ENCODE assay signal across 14 cellular contexts in genomic region chr3:120113128-120114116, GRCh38. TPM values are rescaled to one million over a fixed set of nuclear protein-coding genes. Genes with fewer than 3 reads are reported as not detected.
DNase-seq lines count a peak whose midpoint lies in the region; ATAC-seq and TF ChIP-seq lines count a peak whose summit lies in the region.
"Had no signal": no experiment of that assay in that cellular context is flagged by ENCODE, and none has a peak within 500 bp of the region (broad histone marks: within the 10 kb centered on the region; RNA-seq: fewer than 3 reads in every experiment).

No MANE protein-coding gene starts in this region.

- no peaks in the 10 kb centered on the region for H3K36me3 ChIP-seq in MG63
- H3K36me3 ChIP-seq: BE2C had no signal

- peak overlapping the region; percentile 6 for H3K27ac Mint-ChIP-seq in chondrocyte (ENCODE audit: unreplicated experiment)
- H3K27ac Mint-ChIP-seq: activated B cell treated with CpG ODN at 0.5 μM for 24 hours had no signal

- H3K9me3 ChIP-seq in MG63: no peaks in the 10 kb centered on the region
- H3K9me3 ChIP-seq: BE2C had no signal

- no peak overlapping the region for H3K4me3 Mint-ChIP-seq in chondrocyte (ENCODE audit: unreplicated experiment)
- H3K4me3 Mint-ChIP-seq: activated B cell treated with CpG ODN at 0.5 μM for 24 hours had no signal

- no peaks in the 10 kb centered on the region for H3K27me3 Mint-ChIP-seq in chondrocyte (ENCODE audit: low read depth)
- H3K27me3 Mint-ChIP-seq: activated B cell treated with CpG ODN at 0.5 μM for 24 hours had no signal

- peaks cover 4% of the 10 kb centered on the region for H3K9me3 Mint-ChIP-seq in chondrocyte (ENCODE audit: low read depth)

- H3K4me3 ChIP-seq in MG63: no peak overlapping the region

- no peak for TF ChIP-seq CTCF in chondrocyte (IDR thresholded peaks at IDR 0.05)

- DNase-seq in AG08396 (ENCODE audit: low spot score) (peak; percentile 65), MG63 (peak; percentile 66), chondrocyte (ENCODE audit: low spot score) (no peak), kidney tubule cell (ENCODE audit: low spot score) (peak; percentile 86), Ammon's horn (ENCODE audit: low spot score) (no peak)
- no peak for DNase-seq in activated naive CD4-positive, alpha-beta T cell (lab: John Stamatoyannopoulos, UW)
- DNase-seq: activated B cell treated with CpG ODN at 0.5 μM for 24 hours; activated T-cell treated with anti-CD3 and anti-CD28 coated beads for 4 hours; BE2C; NCI-H2171; stimulated activated CD4-positive, alpha-beta T cell treated with anti-CD3 and anti-CD28 coated beads, Interleukin-4, amount 100 ng/mL, for 24 hours had no signal

- peaks cover 3% of the 10 kb centered on the region for H3K36me3 Mint-ChIP-seq in chondrocyte (ENCODE audit: low read depth)

- H3K27me3 ChIP-seq in MG63: no peaks in the 10 kb centered on the region
- H3K27me3 ChIP-seq: BE2C had no signal

- ATAC-seq in GM19035 (IDR thresholded peaks at IDR 0.05; ENCODE audit: unreplicated experiment): no peak
- ATAC-seq in HG02973 (IDR thresholded peaks at IDR 0.05; ENCODE audit: unreplicated experiment): no peak
- ATAC-seq: Right ventricle myocardium inferior had no signal

- peaks cover 11% of the 10 kb centered on the region for H3K4me1 Mint-ChIP-seq in chondrocyte (ENCODE audit: low read depth)
- H3K4me1 Mint-ChIP-seq: activated B cell treated with CpG ODN at 0.5 μM for 24 hours had no signal

RNA-seq across cellular contexts. Expression of gene GSK3B, which starts 19.2 kb away (rescaled TPM):
- 22.2 and 35.2 TPM in 2 replicates for total RNA-seq in MG63 (2014; rRNA removed; shearing (Covaris generic); ENCODE audit: low replicate concordance)
- 61.7 to 73.0 TPM (median 71.3 TPM) in 3 replicates for total RNA-seq in chondrocyte

Comparison
In these comparisons a context has a peak if more than half of its experiments do, and no peak if none do; other contexts are left out.
1. DNase-seq: peak in AG08396 (single experiment), MG63 (single experiment) and kidney tubule cell (single experiment); none in chondrocyte (single experiment), Ammon's horn (single experiment) and activated naive CD4-positive, alpha-beta T cell (0 of 4).